ENCODE assay signal across 8 cellular contexts in the genomic region with DNA sequence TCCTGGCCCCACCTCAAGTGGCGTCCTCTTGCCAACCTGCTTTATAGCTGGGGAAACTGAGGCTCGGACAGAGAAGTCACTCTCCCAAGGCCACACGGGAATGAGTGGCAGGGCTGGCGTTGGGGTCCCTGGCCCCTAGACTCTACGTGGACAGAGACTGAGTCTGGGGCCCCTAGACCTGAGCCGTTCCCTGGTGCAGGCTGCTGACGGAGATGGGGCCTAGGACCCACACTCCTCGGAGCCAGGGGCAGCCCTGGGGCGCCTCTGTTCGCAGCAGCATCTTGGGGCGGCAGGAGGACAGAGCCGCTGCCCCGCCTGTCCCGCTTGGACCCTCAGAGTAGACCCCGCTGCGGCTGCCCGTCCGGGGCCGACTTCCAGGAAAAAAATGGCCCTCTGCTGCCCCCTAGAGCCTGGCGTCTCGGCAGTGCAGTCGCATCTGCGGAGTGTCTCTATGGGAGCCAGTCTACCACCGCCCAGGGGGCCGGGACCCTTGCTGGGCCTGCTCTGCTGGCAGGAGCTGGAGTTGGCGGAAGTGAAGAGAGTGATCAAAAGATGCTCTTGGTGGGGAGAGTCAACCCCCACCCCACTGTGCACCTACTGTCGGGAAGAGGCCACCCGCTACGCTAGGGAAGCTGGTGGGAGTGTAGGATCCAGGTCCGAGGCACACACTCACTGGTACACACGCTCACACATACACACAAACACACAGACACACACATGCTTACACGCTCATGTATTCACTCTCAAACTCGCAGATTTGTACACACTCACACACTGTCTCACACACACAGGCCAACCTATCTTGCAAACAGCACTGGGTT.
DNase-seq lines count a peak whose midpoint lies in the region; ATAC-seq and TF ChIP-seq lines count a peak whose summit lies in the region.

No MANE protein-coding gene starts in this region.

- H3K4me3 ChIP-seq in esophagus muscularis mucosa = peak overlapping the region in 2 of 4 donors; percentile 28 to 38
- no peak overlapping the region for H3K4me3 ChIP-seq in thyroid gland (replicated peaks in 1 of 3)

- peak; percentile 7 for DNase-seq in NK-92 treated with Interleukin-12 subunit alpha and Interleukin-12 subunit beta, amount 100 ng/mL, for 24 hours (lab: John Stamatoyannopoulos, UW)
- DNase-seq in NK-92 (lab: John Stamatoyannopoulos, UW; ENCODE audit: unreplicated experiment) = no peak
- DNase-seq in NOMO-1 treated with DMSO at 0.1 percent for 48 hours (lab: John Stamatoyannopoulos, UW; ENCODE audit: unreplicated experiment) = peak; percentile 22
- peak; percentile 65 for DNase-seq in activated T-cell treated with anti-CD3 and anti-CD28 coated beads, Interleukin-2, amount 50 U/mL, for 1 hour
- DNase-seq in esophagus muscularis mucosa (ENCODE audit: extremely low spot score) = no peak
- DNase-seq in occipital lobe (lab: John Stamatoyannopoulos, UW) = peak; percentile 43
- DNase-seq in thyroid gland = peak; percentile 54 to 59

- TF ChIP-seq CTCF in esophagus muscularis mucosa (IDR thresholded peaks at IDR 0.05) (peak; percentile 70 to 84 (median 80)), thyroid gland (IDR thresholded peaks at IDR 0.05) (peak; percentile 41 to 84 (median 66))

- TF ChIP-seq POLR2A in esophagus muscularis mucosa (IDR thresholded peaks at IDR 0.05; ENCODE audit: low read depth) (no peak), thyroid gland (IDR thresholded peaks at IDR 0.05) (no peak)

- peaks cover 4 to 8% (median 7%) of the 10 kb centered on the region in 4 donors for H3K4me1 ChIP-seq in esophagus muscularis mucosa
- H3K4me1 ChIP-seq in thyroid gland = no peaks in the 10 kb centered on the region

- H3K36me3 ChIP-seq in esophagus muscularis mucosa = peaks cover 0 to 17% (median 4%) of the 10 kb centered on the region in 4 donors
- no peaks in the 10 kb centered on the region for H3K36me3 ChIP-seq in thyroid gland

- intact Hi-C loops in esophagus muscularis mucosa (cut with DNase I) (loop anchor here (2.0 to 10.0 kb wide), 3 partner anchors 255 to 527 kb away; a partner anchor contains a TSS), thyroid gland (cut with DNase I) (loop anchor here (5.0 to 10.0 kb wide), 2 partner anchors 385 to 527 kb away; a partner anchor contains a TSS)

- no peak for TF ChIP-seq EP300 in esophagus muscularis mucosa (IDR thresholded peaks at IDR 0.05)

- ATAC-seq in GM21825 (IDR thresholded peaks at IDR 0.05; ENCODE audit: unreplicated experiment) = no peak

- H3K9me3 ChIP-seq in esophagus muscularis mucosa (no peaks in the 10 kb centered on the region), thyroid gland (no peaks in the 10 kb centered on the region)

- no peak overlapping the region for H3K27ac ChIP-seq in esophagus muscularis mucosa (replicated peaks in 1 of 4)
- H3K27ac ChIP-seq in thyroid gland = no peak overlapping the region

- 39% methylated on average over 20 of the region's 33 CpGs for WGBS in esophagus muscularis mucosa
- 47 to 59% methylated on average over 11 to 14 of the region's 33 CpGs for WGBS in thyroid gland, 2 donors

- H3K27me3 ChIP-seq in esophagus muscularis mucosa (peaks cover 0 to 6% (median 0%) of the 10 kb centered on the region in 4 donors), thyroid gland (no peaks in the 10 kb centered on the region)

Comparison
In these comparisons a context has a peak if more than half of its experiments do, and no peak if none do; other contexts are left out.
1. DNase-seq: peak in NK-92 treated with Interleukin-12 subunit alpha and Interleukin-12 subunit beta, amount 100 ng/mL, for 24 hours (single experiment), NOMO-1 treated with DMSO at 0.1 percent for 48 hours (single experiment), activated T-cell treated with anti-CD3 and anti-CD28 coated beads, Interleukin-2, amount 50 U/mL, for 1 hour (single experiment), occipital lobe (single experiment) and thyroid gland (2 of 2); none in NK-92 (single experiment) and esophagus muscularis mucosa (single experiment).